Comparison of ENCODE assay signal across 8 cellular contexts in the genomic region with DNA sequence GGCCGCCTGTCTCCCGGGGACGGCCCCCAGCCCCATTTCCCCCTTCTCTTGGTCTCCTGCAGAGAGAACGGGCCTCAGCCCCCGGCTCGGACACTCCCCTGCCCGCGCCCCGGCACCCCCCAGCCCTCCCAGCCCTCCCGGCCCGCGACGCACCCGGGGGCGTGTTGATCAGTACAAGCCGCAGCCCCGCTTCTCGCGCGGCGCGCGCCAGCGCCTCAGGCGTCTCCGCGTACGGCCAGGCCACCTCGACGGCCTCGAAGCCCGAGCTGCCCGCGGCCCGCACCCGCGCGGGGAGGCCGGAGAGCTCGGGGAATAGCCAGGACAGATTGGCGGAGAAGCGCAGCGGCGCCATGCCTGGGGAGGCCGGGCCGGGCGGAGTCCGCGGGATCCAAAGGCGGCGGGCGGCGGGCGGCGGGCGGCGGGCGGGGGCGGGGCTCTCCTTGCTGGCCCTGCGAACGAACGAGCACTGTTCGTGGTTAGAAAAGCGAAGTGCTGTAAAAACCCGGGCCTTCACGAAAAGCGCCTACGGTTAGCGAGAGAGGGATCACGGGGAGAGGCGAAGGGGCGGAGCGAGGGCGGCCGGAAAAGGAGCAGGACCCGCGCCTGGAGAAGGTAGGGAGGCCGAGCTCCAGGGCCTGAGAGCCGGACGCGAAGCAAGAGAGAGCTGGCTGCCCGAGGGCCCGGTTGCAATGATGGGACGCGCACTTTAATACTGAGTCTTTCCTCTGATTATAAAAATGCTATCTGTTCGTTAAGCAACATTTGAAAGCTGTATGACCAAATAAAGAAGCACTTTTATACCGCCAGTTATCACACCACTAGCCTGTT. TPM values are rescaled to one million over a fixed set of nuclear protein-coding genes. Genes with fewer than 3 reads are reported as not detected.
DNase-seq lines count a peak whose midpoint lies in the region; TF ChIP-seq lines count a peak whose summit lies in the region.

A gene with protein sequence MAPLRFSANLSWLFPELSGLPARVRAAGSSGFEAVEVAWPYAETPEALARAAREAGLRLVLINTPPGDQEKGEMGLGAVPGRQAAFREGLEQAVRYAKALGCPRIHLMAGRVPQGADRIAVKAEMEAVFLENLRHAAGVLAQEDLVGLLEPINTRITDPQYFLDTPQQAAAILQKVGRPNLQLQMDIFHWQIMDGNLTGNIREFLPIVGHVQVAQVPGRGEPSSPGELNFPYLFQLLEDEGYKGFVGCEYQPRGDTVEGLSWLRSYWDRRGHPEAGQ (minus strand): TSS at position 490 of the 828 bp plus-strand sequence. CDS start 138 bp downstream, at position 352.

- H3K27me3 ChIP-seq in SK-N-SH (ENCODE audit: insufficient read depth) (no peaks in the 10 kb centered on the region), suprapubic skin (no peaks in the 10 kb centered on the region)

- peak; percentile 92 for DNase-seq in GM03348 (ENCODE audit: low spot score)
- peak; percentile 83 to 87 for DNase-seq in Kasumi-1 (lab: John Stamatoyannopoulos, UW)
- DNase-seq in SK-N-SH = peak; percentile 88
- peak; percentile 93 for DNase-seq in glomerular visceral epithelial cell (ENCODE audit: extremely low spot score)
- peak; percentile 81 for DNase-seq in occipital lobe (lab: John Stamatoyannopoulos, UW)
- DNase-seq in suprapubic skin (ENCODE audit: low spot score in 2 of 2) = peak; percentile 92 to 95
- DNase-seq in NCI-H446 (lab: John Stamatoyannopoulos, UW) = no peak

- H3K36me3 Mint-ChIP-seq in activated naive CD8-positive, alpha-beta T cell = peaks cover 3% of the 10 kb centered on the region

- no peaks in the 10 kb centered on the region for H4K20me1 ChIP-seq in SK-N-SH (ENCODE audit: insufficient read depth)

- H2AFZ ChIP-seq in SK-N-SH (ENCODE audit: low read depth) = peak within 1 kb of the TSS; percentile 68; the same call in 1 of the 2 replicates

- H3K9me3 ChIP-seq in SK-N-SH (no peaks in the 10 kb centered on the region), suprapubic skin (no peaks in the 10 kb centered on the region)

- peak within 1 kb of the TSS; percentile 82 for H3K27ac Mint-ChIP-seq in activated naive CD8-positive, alpha-beta T cell

- peaks cover 16% of the 10 kb centered on the region for H3F3A ChIP-seq in SK-N-SH (replicated peaks; ENCODE audit: insufficient read depth)

- H3K27me3 Mint-ChIP-seq in activated naive CD8-positive, alpha-beta T cell = peaks cover 16% of the 10 kb centered on the region

- no peak for TF ChIP-seq POLR2A in suprapubic skin (IDR thresholded peaks at IDR 0.05)

- H3K4me2 ChIP-seq in SK-N-SH = peak within 1 kb of the TSS; percentile 17

- TF ChIP-seq EP300 in SK-N-SH (IDR thresholded peaks at IDR 0.05; ENCODE audit: borderline replicate concordance in 1 of 2, low read depth in 1 of 2, low read length in 1 of 2) = no peak
- no peak for TF ChIP-seq EP300 in suprapubic skin (IDR thresholded peaks at IDR 0.05)

- no peak for TF ChIP-seq CTCF in SK-N-SH (IDR thresholded peaks at IDR 0.05)
- TF ChIP-seq CTCF in suprapubic skin (IDR thresholded peaks at IDR 0.05) = no peak

- H3K4me3 ChIP-seq in SK-N-SH (ENCODE audit: low read depth in 2 of 2, low read length in 1 of 2) (peak within 1 kb of the TSS; percentile 37 to 48; a peak in 3 of 4 replicates), suprapubic skin (peak within 1 kb of the TSS; percentile 74)

- POLR2A ChIA-PET in SK-N-SH (lab: Yijun Ruan, JAX) = interaction anchor here (0.5 to 1.4 kb wide), 6 partner anchors 9 to 45 kb away, joined by 3 to 5 read pairs (median 3); no protein-coding TSS in a partner anchor

- CTCF ChIA-PET in SK-N-SH (lab: Yijun Ruan, JAX) = interaction anchor here (1.2 to 1.7 kb wide), 3 partner anchors 12 to 481 kb away, joined by 4 read pairs; no protein-coding TSS in a partner anchor

- H3K4me1 ChIP-seq in SK-N-SH (ENCODE audit: control insufficient read depth in 1 of 2, insufficient read depth in 2 of 2, low read depth in 1 of 2, low read length in 1 of 2) = peaks cover 0 to 15% of the 10 kb centered on the region in 2 experiments; a peak in 3 of 4 replicates
- peaks cover 25% of the 10 kb centered on the region for H3K4me1 ChIP-seq in suprapubic skin

- no peak for TF ChIP-seq RAD21 in SK-N-SH (IDR thresholded peaks at IDR 0.05; ENCODE audit: low read length)

- peak within 1 kb of the TSS; percentile 43; the same call in 1 of the 2 replicates for H3K9ac ChIP-seq in SK-N-SH

- H3K9me3 Mint-ChIP-seq in activated naive CD8-positive, alpha-beta T cell (ENCODE audit: low read depth) = no peaks in the 10 kb centered on the region

- 22% methylated on average over 46 of the region's 87 CpGs for WGBS in SK-N-SH (ENCODE audit: low lambda C conversion rate)
- WGBS in suprapubic skin = under 1% methylated on average over 21 of the region's 87 CpGs

- no peaks in the 10 kb centered on the region for H3K9me2 ChIP-seq in SK-N-SH

- no peaks in the 10 kb centered on the region for H3K79me2 ChIP-seq in SK-N-SH (ENCODE audit: insufficient read depth)

- H3K4me1 Mint-ChIP-seq in activated naive CD8-positive, alpha-beta T cell (ENCODE audit: low read depth) = peaks cover 21% of the 10 kb centered on the region

- H3K36me3 ChIP-seq in SK-N-SH (replicated peaks in 1 of 2; ENCODE audit: control insufficient read depth in 1 of 2, insufficient read depth in 2 of 2, low read length in 1 of 2) (peaks cover 4 to 22% of the 10 kb centered on the region in 2 experiments), suprapubic skin (peaks cover 36% of the 10 kb centered on the region)

- H3K27ac ChIP-seq in SK-N-SH (ENCODE audit: low read depth in 2 of 2, low read length in 1 of 2) (peak within 1 kb of the TSS; percentile 45 to 84; a peak in 3 of 4 replicates), suprapubic skin (peak within 1 kb of the TSS; percentile 95)

- H3K4me3 Mint-ChIP-seq in activated naive CD8-positive, alpha-beta T cell = peak within 1 kb of the TSS; percentile 91

TF ChIP-seq in SK-N-SH, 30 proteins besides CTCF, POLR2A, EP300 and RAD21:
- TF ChIP-seq FOSL2 (IDR thresholded peaks at IDR 0.05; ENCODE audit: borderline replicate concordance, low read depth) (no peak), MEF2A (IDR thresholded peaks at IDR 0.05; ENCODE audit: borderline replicate concordance, low read depth) (no peak), NRF1 (IDR thresholded peaks at IDR 0.05; ENCODE audit: low read depth, low read length) (no peak), SMC3 (IDR thresholded peaks at IDR 0.05; ENCODE audit: low read depth, low read length) (no peak), POLR2AphosphoS5 (IDR thresholded peaks at IDR 0.05; ENCODE audit: low read depth, low read length) (peak; percentile 37; the same call in 1 of the 2 replicates)
- TF ChIP-seq, protein P1, sequence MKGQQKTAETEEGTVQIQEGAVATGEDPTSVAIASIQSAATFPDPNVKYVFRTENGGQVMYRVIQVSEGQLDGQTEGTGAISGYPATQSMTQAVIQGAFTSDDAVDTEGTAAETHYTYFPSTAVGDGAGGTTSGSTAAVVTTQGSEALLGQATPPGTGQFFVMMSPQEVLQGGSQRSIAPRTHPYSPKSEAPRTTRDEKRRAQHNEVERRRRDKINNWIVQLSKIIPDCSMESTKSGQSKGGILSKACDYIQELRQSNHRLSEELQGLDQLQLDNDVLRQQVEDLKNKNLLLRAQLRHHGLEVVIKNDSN (IDR thresholded peaks at IDR 0.05; ENCODE audit: borderline replicate concordance, low read depth) = peak; percentile 39; the same call in 1 of the 2 replicates
- TF ChIP-seq, protein P2, sequence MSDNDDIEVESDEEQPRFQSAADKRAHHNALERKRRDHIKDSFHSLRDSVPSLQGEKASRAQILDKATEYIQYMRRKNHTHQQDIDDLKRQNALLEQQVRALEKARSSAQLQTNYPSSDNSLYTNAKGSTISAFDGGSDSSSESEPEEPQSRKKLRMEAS (IDR thresholded peaks at IDR 0.05; ENCODE audit: low read depth) = peak; percentile 32; the same call in 1 of the 2 replicates

RNA-seq across cellular contexts. Expression of the gene that starts here (rescaled TPM):
- polyA plus RNA-seq in SK-N-SH (2012; rRNA removed) = 6.8 and 11.1 TPM in 2 replicates
- 3.3 and 5.5 TPM in 2 replicates for polyA plus RNA-seq in SK-N-SH (2012; cell fraction: cytosol; rRNA removed)
- polyA plus RNA-seq in SK-N-SH (2012; cell fraction: nucleus; rRNA removed) = 23.7 and 41.7 TPM in 2 replicates
- 32.1 TPM for total RNA-seq in occipital lobe
- total RNA-seq in suprapubic skin = 10 to 100 TPM; 27.8 to 55.8 (median 39.5) TPM

Comparison
In these comparisons a context has a peak if more than half of its experiments do, and no peak if none do; other contexts are left out.
1. DNase-seq: peak in GM03348 (single experiment), Kasumi-1 (2 of 2), SK-N-SH (single experiment), glomerular visceral epithelial cell (single experiment), occipital lobe (single experiment) and suprapubic skin (2 of 2); none in NCI-H446 (0 of 2).